ENCODE assay signal across 2 cellular contexts in the genomic region with DNA sequence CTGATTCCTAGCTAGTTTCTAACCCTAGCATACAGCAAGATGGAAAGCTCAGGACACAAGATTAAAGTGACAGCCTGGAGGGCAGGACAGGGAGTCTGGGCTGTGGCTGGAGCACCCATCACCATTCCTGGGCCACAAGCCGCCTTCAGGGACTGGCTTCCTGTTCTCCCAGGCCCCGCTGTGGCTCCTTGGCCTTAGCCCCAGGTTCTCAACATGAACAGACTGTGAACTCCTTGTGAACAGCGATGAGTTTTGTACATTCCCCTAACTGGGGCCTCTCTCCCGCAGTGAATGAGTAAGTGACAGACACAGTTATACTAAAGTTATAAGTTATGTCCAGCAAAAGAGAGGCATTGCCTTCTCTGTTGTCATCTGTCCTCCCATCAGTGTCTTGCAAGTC.
TF ChIP-seq lines count a peak whose summit lies in the region.

No MANE protein-coding gene starts in this region.

TF ChIP-seq in GM23338, 12 proteins besides CTCF, POLR2A, EP300 and RAD21 (continues in another document):
- TF ChIP-seq EZH2 (IDR thresholded peaks at IDR 0.05; ENCODE audit: low read depth, unreplicated experiment) (no peak), JUNB (IDR thresholded peaks at IDR 0.05; ENCODE audit: unreplicated experiment) (no peak), ZNF114 (CRISPR knock-in tag; IDR thresholded peaks at IDR 0.05) (no peak), EZH2phosphoT487 (IDR thresholded peaks at IDR 0.05; ENCODE audit: unreplicated experiment) (no peak), ZNF331 (CRISPR knock-in tag; IDR thresholded peaks at IDR 0.05; ENCODE audit: low read depth) (no peak), STAT1 (IDR thresholded peaks at IDR 0.05; ENCODE audit: unreplicated experiment) (no peak), CREB1 (CRISPR knock-in tag; IDR thresholded peaks at IDR 0.05; ENCODE audit: low read depth) (no peak), POLR2AphosphoS5 (IDR thresholded peaks at IDR 0.05; ENCODE audit: low read depth) (no peak), NANOG (IDR thresholded peaks at IDR 0.05; ENCODE audit: borderline replicate concordance) (no peak)
- TF ChIP-seq, protein P1, sequence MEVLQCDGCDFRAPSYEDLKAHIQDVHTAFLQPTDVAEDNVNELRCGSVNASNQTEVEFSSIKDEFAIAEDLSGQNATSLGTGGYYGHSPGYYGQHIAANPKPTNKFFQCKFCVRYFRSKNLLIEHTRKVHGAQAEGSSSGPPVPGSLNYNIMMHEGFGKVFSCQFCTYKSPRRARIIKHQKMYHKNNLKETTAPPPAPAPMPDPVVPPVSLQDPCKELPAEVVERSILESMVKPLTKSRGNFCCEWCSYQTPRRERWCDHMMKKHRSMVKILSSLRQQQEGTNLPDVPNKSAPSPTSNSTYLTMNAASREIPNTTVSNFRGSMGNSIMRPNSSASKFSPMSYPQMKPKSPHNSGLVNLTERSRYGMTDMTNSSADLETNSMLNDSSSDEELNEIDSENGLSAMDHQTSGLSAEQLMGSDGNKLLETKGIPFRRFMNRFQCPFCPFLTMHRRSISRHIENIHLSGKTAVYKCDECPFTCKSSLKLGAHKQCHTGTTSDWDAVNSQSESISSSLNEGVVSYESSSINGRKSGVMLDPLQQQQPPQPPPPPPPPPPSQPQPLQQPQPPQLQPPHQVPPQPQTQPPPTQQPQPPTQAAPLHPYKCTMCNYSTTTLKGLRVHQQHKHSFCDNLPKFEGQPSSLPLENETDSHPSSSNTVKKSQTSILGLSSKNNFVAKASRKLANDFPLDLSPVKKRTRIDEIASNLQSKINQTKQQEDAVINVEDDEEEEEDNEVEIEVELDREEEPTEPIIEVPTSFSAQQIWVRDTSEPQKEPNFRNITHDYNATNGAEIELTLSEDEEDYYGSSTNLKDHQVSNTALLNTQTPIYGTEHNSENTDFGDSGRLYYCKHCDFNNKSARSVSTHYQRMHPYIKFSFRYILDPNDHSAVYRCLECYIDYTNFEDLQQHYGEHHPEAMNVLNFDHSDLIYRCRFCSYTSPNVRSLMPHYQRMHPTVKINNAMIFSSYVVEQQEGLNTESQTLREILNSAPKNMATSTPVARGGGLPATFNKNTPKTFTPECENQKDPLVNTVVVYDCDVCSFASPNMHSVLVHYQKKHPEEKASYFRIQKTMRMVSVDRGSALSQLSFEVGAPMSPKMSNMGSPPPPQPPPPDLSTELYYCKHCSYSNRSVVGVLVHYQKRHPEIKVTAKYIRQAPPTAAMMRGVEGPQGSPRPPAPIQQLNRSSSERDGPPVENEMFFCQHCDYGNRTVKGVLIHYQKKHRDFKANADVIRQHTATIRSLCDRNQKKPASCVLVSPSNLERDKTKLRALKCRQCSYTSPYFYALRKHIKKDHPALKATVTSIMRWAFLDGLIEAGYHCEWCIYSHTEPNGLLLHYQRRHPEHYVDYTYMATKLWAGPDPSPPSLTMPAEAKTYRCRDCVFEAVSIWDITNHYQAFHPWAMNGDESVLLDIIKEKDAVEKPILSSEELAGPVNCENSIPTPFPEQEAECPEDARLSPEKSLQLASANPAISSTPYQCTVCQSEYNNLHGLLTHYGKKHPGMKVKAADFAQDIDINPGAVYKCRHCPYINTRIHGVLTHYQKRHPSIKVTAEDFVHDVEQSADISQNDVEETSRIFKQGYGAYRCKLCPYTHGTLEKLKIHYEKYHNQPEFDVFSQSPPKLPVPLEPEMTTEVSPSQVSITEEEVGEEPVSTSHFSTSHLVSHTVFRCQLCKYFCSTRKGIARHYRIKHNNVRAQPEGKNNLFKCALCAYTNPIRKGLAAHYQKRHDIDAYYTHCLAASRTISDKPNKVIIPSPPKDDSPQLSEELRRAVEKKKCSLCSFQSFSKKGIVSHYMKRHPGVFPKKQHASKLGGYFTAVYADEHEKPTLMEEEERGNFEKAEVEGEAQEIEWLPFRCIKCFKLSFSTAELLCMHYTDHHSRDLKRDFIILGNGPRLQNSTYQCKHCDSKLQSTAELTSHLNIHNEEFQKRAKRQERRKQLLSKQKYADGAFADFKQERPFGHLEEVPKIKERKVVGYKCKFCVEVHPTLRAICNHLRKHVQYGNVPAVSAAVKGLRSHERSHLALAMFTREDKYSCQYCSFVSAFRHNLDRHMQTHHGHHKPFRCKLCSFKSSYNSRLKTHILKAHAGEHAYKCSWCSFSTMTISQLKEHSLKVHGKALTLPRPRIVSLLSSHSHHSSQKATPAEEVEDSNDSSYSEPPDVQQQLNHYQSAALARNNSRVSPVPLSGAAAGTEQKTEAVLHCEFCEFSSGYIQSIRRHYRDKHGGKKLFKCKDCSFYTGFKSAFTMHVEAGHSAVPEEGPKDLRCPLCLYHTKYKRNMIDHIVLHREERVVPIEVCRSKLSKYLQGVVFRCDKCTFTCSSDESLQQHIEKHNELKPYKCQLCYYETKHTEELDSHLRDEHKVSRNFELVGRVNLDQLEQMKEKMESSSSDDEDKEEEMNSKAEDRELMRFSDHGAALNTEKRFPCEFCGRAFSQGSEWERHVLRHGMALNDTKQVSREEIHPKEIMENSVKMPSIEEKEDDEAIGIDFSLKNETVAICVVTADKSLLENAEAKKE (CRISPR knock-in tag; IDR thresholded peaks at IDR 0.05) = no peak
- TF ChIP-seq, protein P2, sequence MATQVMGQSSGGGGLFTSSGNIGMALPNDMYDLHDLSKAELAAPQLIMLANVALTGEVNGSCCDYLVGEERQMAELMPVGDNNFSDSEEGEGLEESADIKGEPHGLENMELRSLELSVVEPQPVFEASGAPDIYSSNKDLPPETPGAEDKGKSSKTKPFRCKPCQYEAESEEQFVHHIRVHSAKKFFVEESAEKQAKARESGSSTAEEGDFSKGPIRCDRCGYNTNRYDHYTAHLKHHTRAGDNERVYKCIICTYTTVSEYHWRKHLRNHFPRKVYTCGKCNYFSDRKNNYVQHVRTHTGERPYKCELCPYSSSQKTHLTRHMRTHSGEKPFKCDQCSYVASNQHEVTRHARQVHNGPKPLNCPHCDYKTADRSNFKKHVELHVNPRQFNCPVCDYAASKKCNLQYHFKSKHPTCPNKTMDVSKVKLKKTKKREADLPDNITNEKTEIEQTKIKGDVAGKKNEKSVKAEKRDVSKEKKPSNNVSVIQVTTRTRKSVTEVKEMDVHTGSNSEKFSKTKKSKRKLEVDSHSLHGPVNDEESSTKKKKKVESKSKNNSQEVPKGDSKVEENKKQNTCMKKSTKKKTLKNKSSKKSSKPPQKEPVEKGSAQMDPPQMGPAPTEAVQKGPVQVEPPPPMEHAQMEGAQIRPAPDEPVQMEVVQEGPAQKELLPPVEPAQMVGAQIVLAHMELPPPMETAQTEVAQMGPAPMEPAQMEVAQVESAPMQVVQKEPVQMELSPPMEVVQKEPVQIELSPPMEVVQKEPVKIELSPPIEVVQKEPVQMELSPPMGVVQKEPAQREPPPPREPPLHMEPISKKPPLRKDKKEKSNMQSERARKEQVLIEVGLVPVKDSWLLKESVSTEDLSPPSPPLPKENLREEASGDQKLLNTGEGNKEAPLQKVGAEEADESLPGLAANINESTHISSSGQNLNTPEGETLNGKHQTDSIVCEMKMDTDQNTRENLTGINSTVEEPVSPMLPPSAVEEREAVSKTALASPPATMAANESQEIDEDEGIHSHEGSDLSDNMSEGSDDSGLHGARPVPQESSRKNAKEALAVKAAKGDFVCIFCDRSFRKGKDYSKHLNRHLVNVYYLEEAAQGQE (IDR thresholded peaks at IDR 0.05; ENCODE audit: unreplicated experiment) = no peak

TF ChIP-seq in HepG2, 621 proteins besides CTCF, POLR2A, EP300 and RAD21:
- TF ChIP-seq NFYB (CRISPR knock-in tag; IDR thresholded peaks at IDR 0.05) (no peak), SATB2 (CRISPR knock-in tag; IDR thresholded peaks at IDR 0.05) (no peak), KDM6A (CRISPR knock-in tag; IDR thresholded peaks at IDR 0.05; ENCODE audit: low read depth) (no peak), KLF13 (CRISPR knock-in tag; IDR thresholded peaks at IDR 0.05) (no peak), JDP2 (CRISPR knock-in tag; IDR thresholded peaks at IDR 0.05; ENCODE audit: borderline replicate concordance) (no peak), KLF6 (CRISPR knock-in tag; IDR thresholded peaks at IDR 0.05) (no peak), NR2C2 (CRISPR knock-in tag; IDR thresholded peaks at IDR 0.05; ENCODE audit: borderline replicate concordance) (no peak), ZNF598 (CRISPR knock-in tag; IDR thresholded peaks at IDR 0.05; ENCODE audit: borderline replicate concordance) (no peak)
- TF ChIP-seq, protein P3, sequence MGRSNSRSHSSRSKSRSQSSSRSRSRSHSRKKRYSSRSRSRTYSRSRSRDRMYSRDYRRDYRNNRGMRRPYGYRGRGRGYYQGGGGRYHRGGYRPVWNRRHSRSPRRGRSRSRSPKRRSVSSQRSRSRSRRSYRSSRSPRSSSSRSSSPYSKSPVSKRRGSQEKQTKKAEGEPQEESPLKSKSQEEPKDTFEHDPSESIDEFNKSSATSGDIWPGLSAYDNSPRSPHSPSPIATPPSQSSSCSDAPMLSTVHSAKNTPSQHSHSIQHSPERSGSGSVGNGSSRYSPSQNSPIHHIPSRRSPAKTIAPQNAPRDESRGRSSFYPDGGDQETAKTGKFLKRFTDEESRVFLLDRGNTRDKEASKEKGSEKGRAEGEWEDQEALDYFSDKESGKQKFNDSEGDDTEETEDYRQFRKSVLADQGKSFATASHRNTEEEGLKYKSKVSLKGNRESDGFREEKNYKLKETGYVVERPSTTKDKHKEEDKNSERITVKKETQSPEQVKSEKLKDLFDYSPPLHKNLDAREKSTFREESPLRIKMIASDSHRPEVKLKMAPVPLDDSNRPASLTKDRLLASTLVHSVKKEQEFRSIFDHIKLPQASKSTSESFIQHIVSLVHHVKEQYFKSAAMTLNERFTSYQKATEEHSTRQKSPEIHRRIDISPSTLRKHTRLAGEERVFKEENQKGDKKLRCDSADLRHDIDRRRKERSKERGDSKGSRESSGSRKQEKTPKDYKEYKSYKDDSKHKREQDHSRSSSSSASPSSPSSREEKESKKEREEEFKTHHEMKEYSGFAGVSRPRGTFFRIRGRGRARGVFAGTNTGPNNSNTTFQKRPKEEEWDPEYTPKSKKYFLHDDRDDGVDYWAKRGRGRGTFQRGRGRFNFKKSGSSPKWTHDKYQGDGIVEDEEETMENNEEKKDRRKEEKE (IDR thresholded peaks at IDR 0.05) = no peak
- TF ChIP-seq, protein P4, sequence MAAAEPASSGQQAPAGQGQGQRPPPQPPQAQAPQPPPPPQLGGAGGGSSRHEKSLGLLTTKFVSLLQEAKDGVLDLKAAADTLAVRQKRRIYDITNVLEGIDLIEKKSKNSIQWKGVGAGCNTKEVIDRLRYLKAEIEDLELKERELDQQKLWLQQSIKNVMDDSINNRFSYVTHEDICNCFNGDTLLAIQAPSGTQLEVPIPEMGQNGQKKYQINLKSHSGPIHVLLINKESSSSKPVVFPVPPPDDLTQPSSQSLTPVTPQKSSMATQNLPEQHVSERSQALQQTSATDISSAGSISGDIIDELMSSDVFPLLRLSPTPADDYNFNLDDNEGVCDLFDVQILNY (CRISPR knock-in tag; conservative IDR thresholded peaks at IDR 0.05) = no peak
